12 cellular contexts compared by ENCODE assay signal in the genomic region with DNA sequence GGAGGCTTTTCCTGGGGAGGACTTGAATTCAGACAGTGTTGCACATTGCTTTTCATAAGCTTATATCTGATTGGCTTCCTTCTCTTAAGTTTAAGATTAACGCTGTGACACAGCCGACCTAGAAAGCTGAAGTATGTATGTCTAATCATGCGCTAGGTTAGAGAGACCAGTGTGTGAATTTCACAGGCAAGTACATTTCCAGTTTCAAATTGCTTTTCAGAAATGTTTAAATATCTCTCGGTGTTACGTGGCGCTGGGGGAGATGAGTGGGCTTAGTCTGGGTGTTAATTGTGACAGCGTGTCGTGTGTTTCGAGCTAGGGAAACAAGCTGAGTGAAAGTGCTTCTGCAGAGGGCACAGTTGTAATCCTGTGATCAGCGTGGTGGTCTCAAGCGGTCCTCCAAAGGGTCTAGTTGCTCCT.
DNase-seq lines count a peak whose midpoint lies in the region; ATAC-seq, FAIRE-seq and TF ChIP-seq lines count a peak whose summit lies in the region.
"Had no signal": no experiment of that assay in that cellular context is flagged by ENCODE, and none has a peak within 500 bp of the region (broad histone marks: within the 10 kb centered on the region; RNA-seq: fewer than 3 reads in every experiment).

No MANE protein-coding gene starts in this region.

- H3K36me3 ChIP-seq in adipocyte (ENCODE audit: control insufficient read depth, insufficient read depth, low read length, severe bottlenecking) = no peaks in the 10 kb centered on the region
- no peaks in the 10 kb centered on the region for H3K36me3 ChIP-seq in iPS-18a (ENCODE audit: control insufficient read depth, low read depth, low read length)
- H3K36me3 ChIP-seq in skeletal muscle satellite cell (ENCODE audit: insufficient read depth, low read length) = no peaks in the 10 kb centered on the region

- H3K9ac ChIP-seq in adipocyte (ENCODE audit: low read length) (peak overlapping the region; percentile 96), iPS-18a (ENCODE audit: low read length) (no peak overlapping the region), skeletal muscle satellite cell (ENCODE audit: low read depth, low read length) (peak overlapping the region; percentile 89)

- no peak for TF ChIP-seq POLR2A in GM12891 (IDR thresholded peaks at IDR 0.05; ENCODE audit: low read depth, low read length)

- no peaks in the 10 kb centered on the region for H3K9me3 ChIP-seq in adipocyte (ENCODE audit: control insufficient read depth, low read length)
- H3K9me3 ChIP-seq in iPS-18a (ENCODE audit: control insufficient read depth, low read depth, low read length) = no peaks in the 10 kb centered on the region
- H3K9me3 ChIP-seq in skeletal muscle satellite cell (replicated peaks; ENCODE audit: low read length) = no peaks in the 10 kb centered on the region

- H3K4me2 ChIP-seq in skeletal muscle satellite cell (ENCODE audit: low read length) = peak overlapping the region; percentile 81

- H3K27ac ChIP-seq in iPS-18a (ENCODE audit: low read length) = peak overlapping the region; percentile 26

- ATAC-seq in GM19351 (IDR thresholded peaks at IDR 0.05; ENCODE audit: unreplicated experiment) = peak; percentile 63

- H3K4me3 ChIP-seq in adipocyte (ENCODE audit: low read length) (peak overlapping the region; percentile 87), iPS-18a (ENCODE audit: low read length) (no peak overlapping the region), skeletal muscle satellite cell (ENCODE audit: low read length) (peak overlapping the region; percentile 63)

- FAIRE-seq in GM12891 (lab: Jason Lieb, UNC) = no peak

- no peaks in the 10 kb centered on the region for H3K27me3 ChIP-seq in adipocyte (replicated peaks; ENCODE audit: control insufficient read depth, insufficient read depth, low read length)
- no peaks in the 10 kb centered on the region for H3K27me3 ChIP-seq in iPS-18a (ENCODE audit: control insufficient read depth, insufficient read depth, low read length)
- H3K27me3 ChIP-seq in skeletal muscle satellite cell (ENCODE audit: control insufficient read depth, insufficient read depth, low read length) = no peaks in the 10 kb centered on the region

- DNase-seq in adipocyte (ENCODE audit: low read depth) (peak; percentile 69), COR-L47 (lab: John Stamatoyannopoulos, UW) (no peak), AG08396 (ENCODE audit: low spot score) (no peak), NCI-H345 (lab: John Stamatoyannopoulos, UW) (no peak), GM12891 (ENCODE audit: insufficient read length, low spot score) (no peak)
- DNase-seq: activated naive CD8-positive, alpha-beta T cell treated with anti-CD3 and anti-CD28 coated beads, Interleukin-2, amount 10 ng/mL, durations not matched to agents 7 days and 5 days; naive B cell; NCI-H1436 treated with DMSO at 0.1 percent for 48 hours; T-helper 9 cell had no signal

- H3K4me1 ChIP-seq in adipocyte (ENCODE audit: control insufficient read depth, insufficient read depth, low read length) = peaks cover 45% of the 10 kb centered on the region
- H3K4me1 ChIP-seq in iPS-18a (ENCODE audit: control insufficient read depth, low read depth, low read length) = peaks cover 39% of the 10 kb centered on the region
- peaks cover 42% of the 10 kb centered on the region for H3K4me1 ChIP-seq in skeletal muscle satellite cell (ENCODE audit: control insufficient read depth, insufficient read depth, low read length)

TF ChIP-seq in GM12891, 5 proteins besides CTCF, POLR2A, EP300 and RAD21:
- TF ChIP-seq SPI1 (IDR thresholded peaks at IDR 0.05; ENCODE audit: low read depth, low read length) = no peak
- no peak for TF ChIP-seq PAX5 (IDR thresholded peaks at IDR 0.05; ENCODE audit: insufficient read depth, low read length, severe bottlenecking)
- no peak for TF ChIP-seq POU2F2 (IDR thresholded peaks at IDR 0.05; ENCODE audit: low read depth, low read length)
- TF ChIP-seq POLR2AphosphoS5 (IDR thresholded peaks at IDR 0.05; ENCODE audit: low read depth, low read length) = no peak
- TF ChIP-seq TAF1 (IDR thresholded peaks at IDR 0.05; ENCODE audit: low read depth, low read length) = no peak
TF ChIP-seq in GM12891: peak in this region for 0.
